ENCODE assay signal across 8 cellular contexts in genomic region chr11:117823294-117823940, GRCh38. TPM values are rescaled to one million over a fixed set of nuclear protein-coding genes. Genes with fewer than 3 reads are reported as not detected.
A peak's percentile ranks its signal among the peaks of the same experiment; 100 is the strongest.
DNase-seq lines count a peak whose midpoint lies in the region; ATAC-seq and TF ChIP-seq lines count a peak whose summit lies in the region.

No MANE protein-coding gene starts in this region.

- CTCF ChIA-PET in HEK293T (lab: Yijun Ruan, JAX) = interaction anchor here (1.0 to 2.3 kb wide), 3 partner anchors 81 to 124 kb away, joined by 3 to 17 read pairs (median 8); no protein-coding TSS in a partner anchor

- no peaks in the 10 kb centered on the region for H3K36me3 ChIP-seq in GM06990 (ENCODE audit: control insufficient read depth, insufficient read depth, low read length)

- H3K4me1 Mint-ChIP-seq in central memory CD8-positive, alpha-beta T cell = peaks cover 48% of the 10 kb centered on the region
- peaks cover 6 to 22% of the 10 kb centered on the region in 2 donors for H3K4me1 Mint-ChIP-seq in natural killer cell

- no peak overlapping the region for H3K4me3 ChIP-seq in GM06990 (replicated peaks; ENCODE audit: low read depth, low read length)

- H3K4me3 Mint-ChIP-seq in central memory CD8-positive, alpha-beta T cell = no peak overlapping the region
- H3K4me3 Mint-ChIP-seq in natural killer cell = no peak overlapping the region

- H3K27ac Mint-ChIP-seq in central memory CD8-positive, alpha-beta T cell (ENCODE audit: low read depth) = peak overlapping the region; percentile 61
- H3K27ac Mint-ChIP-seq in natural killer cell = peak overlapping the region in 1 of 2 donors; percentile 62

- no peaks in the 10 kb centered on the region for H3K27me3 ChIP-seq in GM06990 (replicated peaks; ENCODE audit: control insufficient read depth, insufficient read depth, low read length)

- H3K9me3 Mint-ChIP-seq in central memory CD8-positive, alpha-beta T cell = no peaks in the 10 kb centered on the region
- no peaks in the 10 kb centered on the region for H3K9me3 Mint-ChIP-seq in natural killer cell

- no peaks in the 10 kb centered on the region for H3K27me3 Mint-ChIP-seq in central memory CD8-positive, alpha-beta T cell
- peaks cover 6 to 12% of the 10 kb centered on the region in 2 donors for H3K27me3 Mint-ChIP-seq in natural killer cell (ENCODE audit: low read depth in 2 of 2)

- H3K36me3 Mint-ChIP-seq in central memory CD8-positive, alpha-beta T cell (ENCODE audit: insufficient read depth) = peaks cover 4% of the 10 kb centered on the region
- no peaks in the 10 kb centered on the region for H3K36me3 Mint-ChIP-seq in natural killer cell

- DNase-seq in GM06990 (ENCODE audit: extremely low read depth, insufficient read length) = no peak
- peak; percentile 65 for DNase-seq in NCI-H69 (lab: John Stamatoyannopoulos, UW)
- DNase-seq in central memory CD8-positive, alpha-beta T cell (ENCODE audit: low spot score in 2 of 2) = no peak
- DNase-seq in natural killer cell = peak; percentile 14
- DNase-seq in COLO829 (ENCODE audit: low spot score) = no peak
- DNase-seq in cerebellar nuclear complex (lab: John Stamatoyannopoulos, UW) = no peak
- no peak for DNase-seq in HEK293T (ENCODE audit: extremely low spot score)

- TF ChIP-seq CTCF in GM06990 (IDR thresholded peaks at IDR 0.05; ENCODE audit: insufficient read depth, low read length, poor library complexity, severe bottlenecking) (peak; percentile 9), natural killer cell (IDR thresholded peaks at IDR 0.05) (no peak)

- POLR2A ChIA-PET in HEK293T (lab: Yijun Ruan, JAX) = no interaction called here

- no peak for ATAC-seq in central memory CD8-positive, alpha-beta T cell (replicated peaks; ENCODE audit: extremely low read depth, poor library complexity, severe bottlenecking)
- peak in 2 of 3 donors; percentile 22 to 64 for ATAC-seq in natural killer cell
- ATAC-seq in GM18873 (IDR thresholded peaks at IDR 0.05; ENCODE audit: low FRiP score, unreplicated experiment) = no peak

- intact Hi-C loops in natural killer cell (cut with micrococcal nuclease) = no loop called here

TF ChIP-seq in HEK293T, 16 proteins besides CTCF, POLR2A, EP300 and RAD21:
- TF ChIP-seq ZNF384 (IDR thresholded peaks at IDR 0.05) (no peak), ARNT (IDR thresholded peaks at IDR 0.05) (no peak), LEF1 (IDR thresholded peaks at IDR 0.05; ENCODE audit: borderline replicate concordance) (no peak), SP1 (IDR thresholded peaks at IDR 0.05) (no peak), BHLHE40 (IDR thresholded peaks at IDR 0.05; ENCODE audit: borderline replicate concordance) (no peak), NFRKB (IDR thresholded peaks at IDR 0.05) (no peak), ELF4 (IDR thresholded peaks at IDR 0.05) (no peak), FOXK2 (IDR thresholded peaks at IDR 0.05) (no peak), PKNOX1 (IDR thresholded peaks at IDR 0.05) (no peak), FOXM1 (IDR thresholded peaks at IDR 0.05; ENCODE audit: borderline replicate concordance) (no peak)

RNA-seq across cellular contexts. Expression of gene FXYD2, which starts 1.1 kb away (rescaled TPM):
- under 1 TPM in 2 of 3 donors, not detected in 1; 0.75 to 0.78 TPM for total RNA-seq in natural killer cell

RNA-seq across cellular contexts. Expression of gene DSCAML1, which starts 26.4 kb away (rescaled TPM):
- under 1 TPM in 1 of 3 donors, not detected in 2; 0.66 TPM for total RNA-seq in natural killer cell

RNA-seq across cellular contexts. Expression of gene FXYD6, which starts 53.0 kb away (rescaled TPM):
- total RNA-seq in natural killer cell = under 1 TPM in 2 of 3 donors, not detected in 1; 0.20 to 0.90 TPM

Comparison
In these comparisons a context has a peak if more than half of its experiments do, and no peak if none do; other contexts are left out.
1. DNase-seq: peak in NCI-H69 (single experiment) and natural killer cell (single experiment); none in GM06990 (single experiment), central memory CD8-positive, alpha-beta T cell (0 of 2), COLO829 (single experiment), cerebellar nuclear complex (0 of 2) and HEK293T (single experiment).
2. ATAC-seq: peak in natural killer cell (2 of 3); none in central memory CD8-positive, alpha-beta T cell (single experiment) and GM18873 (single experiment).